In the genomic region with DNA sequence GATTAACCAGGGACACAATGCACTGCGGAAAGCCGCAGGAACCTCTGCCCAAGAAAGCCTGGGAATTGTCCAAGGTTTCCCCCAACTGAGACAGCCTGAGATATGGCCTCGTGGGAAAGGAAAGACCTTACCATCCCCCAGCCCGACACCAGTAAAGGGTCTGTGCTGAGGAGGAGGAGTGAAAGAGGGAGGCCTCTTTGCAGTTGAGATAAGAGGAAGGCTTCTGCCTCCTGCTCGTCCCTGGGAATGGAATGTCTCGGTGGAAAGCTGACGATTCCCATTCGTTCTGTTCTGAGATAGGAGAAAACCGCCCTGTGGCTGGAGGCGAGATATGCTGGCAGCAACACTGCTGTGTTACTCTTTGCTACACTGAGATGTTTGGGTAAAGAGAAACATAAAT, we compare ENCODE assay signal across 8 cellular contexts. TPM values are rescaled to one million over a fixed set of nuclear protein-coding genes. Genes with fewer than 3 reads are reported as not detected.
DNase-seq lines count a peak whose midpoint lies in the region; ATAC-seq and TF ChIP-seq lines count a peak whose summit lies in the region.
"Not testable (repeated sequence)": the region's sequence is repeated elsewhere in the genome, so short reads cannot be mapped to it uniquely, and the experiment has no call there.

No MANE protein-coding gene starts in this region.

- not testable (repeated sequence) for H3K9me3 Mint-ChIP-seq in Caco-2 (ENCODE audit: unreplicated experiment); endothelial cell (ENCODE audit: unreplicated experiment); mesothelial cell of epicardium
- H3K9me3 Mint-ChIP-seq in progenitor cell of endocrine pancreas (ENCODE audit: low read depth): peaks cover 15% of the 10 kb centered on the region

- in situ Hi-C loops in brain microvascular endothelial cell (cut with HindIII; ENCODE audit: low pct_ligation_motif_present, low sequenced_read_pairs): not testable (repeated sequence)

- 2 to 4% methylated on average over 10 of the region's 10 CpGs for WGBS in heart right ventricle, 2 donors

- ATAC-seq in heart right ventricle: not testable (repeated sequence)

- not testable (repeated sequence) for H3K4me3 ChIP-seq in Caco-2 (ENCODE audit: low read depth, low read length); brain microvascular endothelial cell (ENCODE audit: low read depth, low read length)
- peak overlapping the region in 7 of 10 donors; percentile 8 to 33 (median 26) for H3K4me3 ChIP-seq in heart right ventricle

- not testable (repeated sequence) for TF ChIP-seq CTCF in Caco-2 (IDR thresholded peaks at IDR 0.05; ENCODE audit: insufficient read depth in 1 of 2, low read depth in 1 of 2, low read length in 1 of 2, severe bottlenecking in 1 of 2, unreplicated experiment in 1 of 2); brain microvascular endothelial cell (IDR thresholded peaks at IDR 0.05; ENCODE audit: low read depth, low read length, missing control alignments); endothelial cell (IDR thresholded peaks at IDR 0.05; ENCODE audit: unreplicated experiment); heart right ventricle (IDR thresholded peaks at IDR 0.05); mesothelial cell of epicardium (IDR thresholded peaks at IDR 0.05; ENCODE audit: unreplicated experiment); progenitor cell of endocrine pancreas (IDR thresholded peaks at IDR 0.05; ENCODE audit: unreplicated experiment)

- H3K27me3 Mint-ChIP-seq in Caco-2 (ENCODE audit: insufficient read depth, unreplicated experiment); endothelial cell (ENCODE audit: unreplicated experiment); progenitor cell of endocrine pancreas: not testable (repeated sequence)
- peaks cover 26% of the 10 kb centered on the region for H3K27me3 Mint-ChIP-seq in mesothelial cell of epicardium (ENCODE audit: low read depth)

- not testable (repeated sequence) for BruUV-seq in Caco-2 (replicated peaks; lab: Mats Ljungman, UMichigan)

- H3K27ac ChIP-seq in brain microvascular endothelial cell, heart right ventricle: not testable (repeated sequence)

- not testable (repeated sequence) for H3K4me1 ChIP-seq in Caco-2, heart right ventricle

- H3K9me3 ChIP-seq in Caco-2, heart right ventricle: not testable (repeated sequence)

- H3K36me3 Mint-ChIP-seq in Caco-2 (ENCODE audit: insufficient read depth, unreplicated experiment); endothelial cell (ENCODE audit: low read depth, unreplicated experiment); mesothelial cell of epicardium; progenitor cell of endocrine pancreas (ENCODE audit: insufficient read depth): not testable (repeated sequence)

- not testable (repeated sequence) for H3K4me1 Mint-ChIP-seq in Caco-2 (ENCODE audit: low read depth, unreplicated experiment); endothelial cell (ENCODE audit: unreplicated experiment)
- H3K4me1 Mint-ChIP-seq in mesothelial cell of epicardium: peaks cover 16% of the 10 kb centered on the region
- peaks cover 11% of the 10 kb centered on the region for H3K4me1 Mint-ChIP-seq in progenitor cell of endocrine pancreas (ENCODE audit: low read depth)

- H3K4me3 Mint-ChIP-seq in Caco-2 (ENCODE audit: unreplicated experiment): peak overlapping the region; percentile 28
- H3K4me3 Mint-ChIP-seq in endothelial cell (ENCODE audit: unreplicated experiment); progenitor cell of endocrine pancreas (ENCODE audit: low read depth): not testable (repeated sequence)
- H3K4me3 Mint-ChIP-seq in mesothelial cell of epicardium: peak overlapping the region; percentile 29

- H3K27ac Mint-ChIP-seq in Caco-2 (ENCODE audit: unreplicated experiment) (peak overlapping the region; percentile 79), mesothelial cell of epicardium (peak overlapping the region; percentile 97), progenitor cell of endocrine pancreas (peak overlapping the region; percentile 19)
- H3K27ac Mint-ChIP-seq in endothelial cell (ENCODE audit: unreplicated experiment): not testable (repeated sequence)

- not testable (repeated sequence) for H3K27me3 ChIP-seq in Caco-2 (replicated peaks; ENCODE audit: control insufficient read depth, insufficient read depth, low read length)
- peaks cover 10% of the 10 kb centered on the region for H3K27me3 ChIP-seq in brain microvascular endothelial cell (replicated peaks)
- H3K27me3 ChIP-seq in heart right ventricle: peaks cover 0 to 60% (median 15%) of the 10 kb centered on the region in 7 donors

- DNase-seq in Caco-2 (peak; percentile 28 to 66), NCI-H226 (peak; percentile 87), brain microvascular endothelial cell (peak; percentile 51), endothelial cell (ENCODE audit: low spot score) (peak; percentile 6), islet precursor cell (peak; percentile 88), mesothelial cell of epicardium (ENCODE audit: low spot score in 2 of 2, unreplicated experiment in 2 of 2) (peak in 1 of 2 experiments; percentile 63)
- DNase-seq in heart right ventricle; progenitor cell of endocrine pancreas (ENCODE audit: low spot score, unreplicated experiment): not testable (repeated sequence)

- POLR2A ChIA-PET in Caco-2 (lab: Charles Lee): interaction anchor here (0.6 kb wide), 1 partner anchor 15 kb away, joined by 3 read pairs; no protein-coding TSS in a partner anchor

- intact Hi-C loops in Caco-2 (cut with micrococcal nuclease; ENCODE audit: unreplicated experiment); heart right ventricle (cut with DNase I): not testable (repeated sequence)

- not testable (repeated sequence) for H3K36me3 ChIP-seq in Caco-2 (ENCODE audit: control insufficient read depth, insufficient read depth, low read length); brain microvascular endothelial cell (replicated peaks); heart right ventricle

- CTCF ChIA-PET in Caco-2 (lab: Charles Lee): not testable (repeated sequence)

RNA-seq across cellular contexts. Expression of gene NELFA, which starts 12.8 kb away (rescaled TPM):
- total RNA-seq in Caco-2 (2022): 47.7 and 53.0 TPM in 2 replicates
- total RNA-seq in endothelial cell (ENCODE audit: unreplicated experiment): 30.2 TPM
- 10 to 100 TPM in 7 of 10 donors, 1 to 10 TPM in 3; 8.8 to 14.1 (median 10.6) TPM for total RNA-seq in heart right ventricle
- 10 to 100 TPM; 11.5 to 19.7 TPM for polyA plus RNA-seq in heart right ventricle
- 53.0 to 55.8 TPM (median 55.8 TPM) in 3 replicates for total RNA-seq in mesothelial cell of epicardium
- 52.5 and 54.2 TPM in 2 replicates for total RNA-seq in progenitor cell of endocrine pancreas

RNA-seq across cellular contexts. Expression of gene NAT8L, which starts 37.5 kb away (rescaled TPM):
- 6.2 and 6.6 TPM in 2 replicates for total RNA-seq in Caco-2 (2022)
- total RNA-seq in endothelial cell (ENCODE audit: unreplicated experiment): 0.36 TPM
- 1 to 10 TPM in 1 of 10 donors, under 1 TPM in 9; 0.12 to 1.4 (median 0.43) TPM for total RNA-seq in heart right ventricle
- under 1 TPM; 0.19 to 0.29 TPM for polyA plus RNA-seq in heart right ventricle
- 25.2 to 28.2 TPM (median 25.2 TPM) in 3 replicates for total RNA-seq in mesothelial cell of epicardium
- total RNA-seq in progenitor cell of endocrine pancreas: 20.7 and 21.8 TPM in 2 replicates
